Comparison of ENCODE assay signal across 28 cellular contexts in genomic region chr18:7390731-7391492, GRCh38.
"Had no signal": no experiment of that assay in that cellular context is flagged by ENCODE, and none has a peak within 500 bp of the region (broad histone marks: within the 10 kb centered on the region; RNA-seq: fewer than 3 reads in every experiment).

No MANE protein-coding gene starts in this region.

- H3K27me3 Mint-ChIP-seq: naive thymus-derived CD4-positive, alpha-beta T cell; natural killer cell treated with Interleukin-12 subunit alpha and Interleukin-12 subunit beta and Interleukin-15 and Interleukin-18, amount 100 ng/mL, for 72 hours; stimulated activated memory B cell treated with anti-CD40 and anti-IgM and Interleukin-4, amounts not matched to agents 10 μg/mL and 1 μg/mL and 100 μg/mL, for 72 hours; stimulated activated naive CD8-positive, alpha-beta T cell treated with anti-CD3 and anti-CD28 coated beads, Interleukin-15, amount 100 ng/mL, for 72 hours had no signal

- H3K9ac ChIP-seq: neural progenitor cell had no signal

- H3K4me3 ChIP-seq: neural progenitor cell, pancreas, prostate gland, right lobe of liver, skin epidermis, smooth muscle cell, spleen, suprapubic skin, testis, tibial artery, transverse colon, upper lobe of right lung, vagina had no signal

- H3K4me1 ChIP-seq: pancreas, prostate gland, right lobe of liver, spleen, testis, tibial artery, transverse colon, upper lobe of right lung, vagina had no signal

- H3K36me3 Mint-ChIP-seq: naive thymus-derived CD4-positive, alpha-beta T cell; natural killer cell treated with Interleukin-12 subunit alpha and Interleukin-12 subunit beta and Interleukin-15 and Interleukin-18, amount 100 ng/mL, for 72 hours; neural progenitor cell; stimulated activated memory B cell treated with anti-CD40 and anti-IgM and Interleukin-4, amounts not matched to agents 10 μg/mL and 1 μg/mL and 100 μg/mL, for 72 hours had no signal

- H3K27me3 ChIP-seq: neural progenitor cell, right lobe of liver, spleen, suprapubic skin, testis, tibial artery, transverse colon, upper lobe of right lung, vagina had no signal

- H3K4me1 Mint-ChIP-seq: naive thymus-derived CD4-positive, alpha-beta T cell; stimulated activated memory B cell treated with anti-CD40 and anti-IgM and Interleukin-4, amounts not matched to agents 10 μg/mL and 1 μg/mL and 100 μg/mL, for 72 hours; stimulated activated naive CD8-positive, alpha-beta T cell treated with anti-CD3 and anti-CD28 coated beads, Interleukin-15, amount 100 ng/mL, for 72 hours had no signal

- H3K36me3 ChIP-seq: neural progenitor cell, pancreas, prostate gland, right lobe of liver, spleen, suprapubic skin, tibial artery, transverse colon, upper lobe of right lung, vagina had no signal

- ATAC-seq: naive thymus-derived CD4-positive, alpha-beta T cell; natural killer cell treated with Interleukin-12 subunit alpha and Interleukin-12 subunit beta and Interleukin-15 and Interleukin-18, amount 100 ng/mL, for 72 hours; pancreas; right cardiac atrium; right lobe of liver; stimulated activated memory B cell treated with anti-CD40 and anti-IgM and Interleukin-4, amounts not matched to agents 10 μg/mL and 1 μg/mL and 100 μg/mL, for 72 hours; stimulated activated naive CD8-positive, alpha-beta T cell treated with anti-CD3 and anti-CD28 coated beads, Interleukin-15, amount 100 ng/mL, for 72 hours; stimulated activated naive CD8-positive, alpha-beta T cell treated with anti-CD3 and anti-CD28 coated beads, Interleukin-15, Interleukin-2, amounts not matched to agents 100 U/mL and 50 U/mL, for 24 hours; upper lobe of right lung had no signal

- H3K27ac Mint-ChIP-seq: naive thymus-derived CD4-positive, alpha-beta T cell; natural killer cell treated with Interleukin-12 subunit alpha and Interleukin-12 subunit beta and Interleukin-15 and Interleukin-18, amount 100 ng/mL, for 72 hours; neural progenitor cell; stimulated activated memory B cell treated with anti-CD40 and anti-IgM and Interleukin-4, amounts not matched to agents 10 μg/mL and 1 μg/mL and 100 μg/mL, for 72 hours; stimulated activated naive CD8-positive, alpha-beta T cell treated with anti-CD3 and anti-CD28 coated beads, Interleukin-15, amount 100 ng/mL, for 72 hours had no signal

- H3K4me3 Mint-ChIP-seq: naive thymus-derived CD4-positive, alpha-beta T cell; natural killer cell treated with Interleukin-12 subunit alpha and Interleukin-12 subunit beta and Interleukin-15 and Interleukin-18, amount 100 ng/mL, for 72 hours; neural progenitor cell; stimulated activated memory B cell treated with anti-CD40 and anti-IgM and Interleukin-4, amounts not matched to agents 10 μg/mL and 1 μg/mL and 100 μg/mL, for 72 hours; stimulated activated naive CD8-positive, alpha-beta T cell treated with anti-CD3 and anti-CD28 coated beads, Interleukin-15, amount 100 ng/mL, for 72 hours had no signal

- H3K4me2 ChIP-seq: neural progenitor cell, smooth muscle cell had no signal

- H3K9me3 ChIP-seq: pancreas, prostate gland, right lobe of liver, spleen, suprapubic skin, testis, tibial artery, transverse colon, upper lobe of right lung, vagina had no signal

- H2AFZ ChIP-seq: neural progenitor cell had no signal

- DNase-seq: naive thymus-derived CD4-positive, alpha-beta T cell; occipital lobe; pancreas; retina; right cardiac atrium; right lobe of liver; spleen; stimulated activated CD4-positive, alpha-beta T cell treated with anti-CD3 and anti-CD28 coated beads, Interleukin-12 subunit alpha, Interleukin-12 subunit beta, amount 100 ng/mL, for 4 hours; stimulated activated CD4-positive, alpha-beta T cell treated with anti-CD3 and anti-CD28 coated beads, Interleukin-1b, Interleukin-23, amount 100 ng/mL, for 48 hours; stimulated activated CD4-positive, alpha-beta T cell treated with anti-CD3 and anti-CD28 coated beads, Interleukin-4, amount 100 ng/mL, for 1 hour; stimulated activated CD4-positive, alpha-beta T cell treated with anti-CD3 and anti-CD28 coated beads, Interleukin-4, amount 100 ng/mL, for 4 hours; stimulated activated CD8-positive, alpha-beta memory T cell treated with anti-CD3 and anti-CD28 coated beads, Interleukin-4, amount 100 ng/mL, for 48 hours; stimulated activated naive CD4-positive, alpha-beta T cell; stimulated activated naive CD8-positive, alpha-beta T cell treated with anti-CD3 and anti-CD28 coated beads, Interleukin-15, amount 100 ng/mL, for 72 hours; stimulated activated naive CD8-positive, alpha-beta T cell treated with anti-CD3 and anti-CD28 coated beads, Interleukin-15, Interleukin-2, amounts not matched to agents 100 U/mL and 50 U/mL, for 24 hours; substantia nigra; testis; tibial artery; transverse colon; upper lobe of right lung had no signal

- H3K27ac ChIP-seq: neural progenitor cell, pancreas, prostate gland, right lobe of liver, skin epidermis, suprapubic skin, testis, tibial artery, transverse colon, upper lobe of right lung, vagina had no signal
